In the genomic region with DNA sequence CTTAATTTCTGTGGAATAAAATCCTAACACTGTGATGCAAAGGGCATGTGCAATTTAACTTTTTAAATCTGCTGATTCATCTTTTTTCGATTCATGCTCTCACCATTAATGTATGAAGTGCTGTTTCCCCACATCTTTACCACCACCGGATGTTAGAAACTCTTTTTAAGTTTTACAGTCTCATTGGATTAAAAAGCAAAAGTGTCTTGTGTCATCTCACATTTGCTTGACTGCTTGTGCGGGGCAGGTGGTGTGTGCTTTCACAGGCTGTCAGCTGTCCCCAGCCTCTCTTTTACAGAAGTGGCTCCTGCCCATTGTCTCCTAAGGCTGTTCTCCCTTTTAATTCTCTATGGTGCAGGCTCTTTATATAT, we compare ENCODE assay signal across 8 cellular contexts.
DNase-seq lines count a peak whose midpoint lies in the region; ATAC-seq, FAIRE-seq and TF ChIP-seq lines count a peak whose summit lies in the region.
"Not testable (repeated sequence)": the region's sequence is repeated elsewhere in the genome, so short reads cannot be mapped to it uniquely, and the experiment has no call there.

No MANE protein-coding gene starts in this region.

- not testable (repeated sequence) for H3K4me3 Mint-ChIP-seq in activated CD4-positive, alpha-beta T cell treated with anti-CD3 and anti-CD28 coated beads for 36 hours; naive B cell

- H3K36me3 Mint-ChIP-seq in activated CD4-positive, alpha-beta T cell treated with anti-CD3 and anti-CD28 coated beads for 36 hours (ENCODE audit: low read depth); naive B cell: not testable (repeated sequence)

- intact Hi-C loops in activated CD4-positive, alpha-beta T cell treated with anti-CD3 and anti-CD28 coated beads for 36 hours (cut with DNase I, micrococcal nuclease), result not testable (repeated sequence)

- not testable (repeated sequence) for FAIRE-seq in GM12891 (lab: Jason Lieb, UNC)

- not testable (repeated sequence) for TF ChIP-seq POLR2A in GM12891 (IDR thresholded peaks at IDR 0.05; ENCODE audit: low read depth, low read length)

- H3K27ac Mint-ChIP-seq in activated CD4-positive, alpha-beta T cell treated with anti-CD3 and anti-CD28 coated beads for 36 hours; naive B cell: not testable (repeated sequence)

- H3K4me1 Mint-ChIP-seq in activated CD4-positive, alpha-beta T cell treated with anti-CD3 and anti-CD28 coated beads for 36 hours; naive B cell: not testable (repeated sequence)

- POLR2A ChIA-PET in activated CD4-positive, alpha-beta T cell treated with anti-CD3 and anti-CD28 coated beads for 36 hours (lab: Charles Lee), result not testable (repeated sequence)

- ATAC-seq in GM19025 (IDR thresholded peaks at IDR 0.05; ENCODE audit: low read depth, unreplicated experiment), result peak; percentile 64
- peak; percentile 55 for ATAC-seq in GM21423 (IDR thresholded peaks at IDR 0.05; ENCODE audit: unreplicated experiment)
- peak; percentile 49 for ATAC-seq in HG02763 (IDR thresholded peaks at IDR 0.05; ENCODE audit: unreplicated experiment)
- peak; percentile 43 for ATAC-seq in HG03097 (IDR thresholded peaks at IDR 0.05; ENCODE audit: low FRiP score, unreplicated experiment)
- peak; percentile 77 for ATAC-seq in HG03521 (IDR thresholded peaks at IDR 0.05; ENCODE audit: unreplicated experiment)
- ATAC-seq in activated CD4-positive, alpha-beta T cell treated with anti-CD3 and anti-CD28 coated beads for 36 hours, result peak; percentile 85
- ATAC-seq in naive B cell (ENCODE audit: low read depth in 2 of 2), result peak; percentile 77

- H3K9me3 Mint-ChIP-seq in activated CD4-positive, alpha-beta T cell treated with anti-CD3 and anti-CD28 coated beads for 36 hours (ENCODE audit: low read depth); naive B cell: not testable (repeated sequence)

- CTCF ChIA-PET in activated CD4-positive, alpha-beta T cell treated with anti-CD3 and anti-CD28 coated beads for 36 hours (lab: Charles Lee), result not testable (repeated sequence)

- H3K27me3 Mint-ChIP-seq in activated CD4-positive, alpha-beta T cell treated with anti-CD3 and anti-CD28 coated beads for 36 hours; naive B cell: not testable (repeated sequence)

- DNase-seq in GM12891 (ENCODE audit: insufficient read length, low spot score); activated CD4-positive, alpha-beta T cell treated with anti-CD3 and anti-CD28 coated beads for 36 hours: not testable (repeated sequence)
- peak; percentile 8 for DNase-seq in naive B cell

TF ChIP-seq in GM12891, 5 proteins besides CTCF, POLR2A, EP300 and RAD21:
- 0 out of 2 replicates have a peak, but pooled peaks have one; percentile 11 for TF ChIP-seq SPI1 (IDR thresholded peaks at IDR 0.05; ENCODE audit: low read depth, low read length)
